In genomic region chr4:15162465-15163283, GRCh38 we compare ENCODE assay signal across 8 cellular contexts.
DNase-seq lines count a peak whose midpoint lies in the region; ATAC-seq, FAIRE-seq and TF ChIP-seq lines count a peak whose summit lies in the region.

No MANE protein-coding gene starts in this region.

- no peak overlapping the region for H3K9ac ChIP-seq in HepG2 (ENCODE audit: insufficient read depth, low read depth, low read length)

- TF ChIP-seq RAD21 in HepG2 (CRISPR knock-in tag; IDR thresholded peaks at IDR 0.05), result no peak

- no peak for TF ChIP-seq POLR2A in HepG2 (IDR thresholded peaks at IDR 0.05; ENCODE audit: insufficient read depth in 1 of 2, low read depth in 2 of 2, low read length in 2 of 2)

- H3K4me3 ChIP-seq in HepG2 (replicated peaks in 1 of 3; ENCODE audit: insufficient read depth in 1 of 3, low read depth in 2 of 3, low read length in 3 of 3), result no peak overlapping the region

- POLR2A ChIA-PET in WTC11 (lab: Charles Lee) (no interaction called here), HepG2 (lab: Yijun Ruan, JAX) (no interaction called here), T-cell (lab: Charles Lee) (no interaction called here)

- CTCF ChIA-PET in WTC11 (lab: Charles Lee) (interaction anchor here (0.5 to 1.5 kb wide), 3 partner anchors 161 to 1508 kb away, joined by 3 to 4 read pairs (median 3); no protein-coding TSS in a partner anchor), HepG2 (lab: Yijun Ruan, JAX; ENCODE audit: low intra/inter-chr PET ratio, low total read pairs) (interaction anchor here (1.6 kb wide), 1 partner anchor 119 kb away, joined by 4 read pairs; no protein-coding TSS in a partner anchor), T-cell (lab: Charles Lee) (no interaction called here)

- TF ChIP-seq CTCF in GM12872 (IDR thresholded peaks at IDR 0.05; ENCODE audit: insufficient read depth, low read depth, low read length) (peak; percentile 23; the same call in 1 of the 3 replicates), WTC11 (IDR thresholded peaks at IDR 0.05) (no peak), HepG2 (CRISPR knock-in tag; IDR thresholded peaks at IDR 0.05) (peak; percentile 17; the same call in 1 of the 2 replicates)

- peaks cover 17% of the 10 kb centered on the region for H3K4me1 ChIP-seq in HepG2 (ENCODE audit: insufficient read depth, low read length)

- 0 out of 2 replicates have a peak overlapping the region, but pooled peaks have one; percentile 10 for H3K4me3 Mint-ChIP-seq in WTC11
- no peak overlapping the region for H3K4me3 Mint-ChIP-seq in T-cell

- H3K9me3 Mint-ChIP-seq in WTC11, result peaks cover 3% of the 10 kb centered on the region
- H3K9me3 Mint-ChIP-seq in T-cell, result no peaks in the 10 kb centered on the region

- H3K4me1 Mint-ChIP-seq in WTC11 (peaks cover 46% of the 10 kb centered on the region), T-cell (no peaks in the 10 kb centered on the region)

- H2AFZ ChIP-seq in HepG2 (ENCODE audit: low read length), result no peak overlapping the region

- no peaks in the 10 kb centered on the region for H3K36me3 ChIP-seq in HepG2 (replicated peaks in 1 of 2; ENCODE audit: control insufficient read depth in 1 of 2, insufficient read depth in 2 of 2, low read length in 2 of 2)

- ATAC-seq in WTC11 (no peak), HepG2 (peak; percentile 54; the same call in 2 of the 3 replicates), T-cell (replicated peaks in 1 of 4) (no peak), GM21447 (IDR thresholded peaks at IDR 0.05; ENCODE audit: unreplicated experiment) (no peak)

- no peak for TF ChIP-seq EP300 in HepG2 (IDR thresholded peaks at IDR 0.05; ENCODE audit: low read depth in 2 of 2, low read length in 2 of 2)
- TF ChIP-seq EP300 in HepG2 (CRISPR knock-in tag; IDR thresholded peaks at IDR 0.05; ENCODE audit: borderline replicate concordance), result no peak

- no peak overlapping the region for H3K4me2 ChIP-seq in HepG2 (ENCODE audit: low read depth, low read length)

- H3K27me3 Mint-ChIP-seq in WTC11 (ENCODE audit: low read depth), result peaks cover 10% of the 10 kb centered on the region
- peaks cover 18 to 20% of the 10 kb centered on the region in 2 donors for H3K27me3 Mint-ChIP-seq in T-cell

- FAIRE-seq in HepG2 (lab: Jason Lieb, UNC), result no peak

- 8% methylated on average over 2 of the region's 2 CpGs for WGBS in HepG2 (ENCODE audit: low lambda C conversion rate)

- H3K9me3 ChIP-seq in HepG2 (ENCODE audit: low read length), result no peaks in the 10 kb centered on the region

- intact Hi-C loops in HepG2 (cut with micrococcal nuclease; ENCODE audit: unreplicated experiment), result loop anchor here (1.0 to 10.0 kb wide), 4 partner anchors 119 to 1508 kb away; no protein-coding TSS in a partner anchor

- H4K20me1 ChIP-seq in HepG2 (ENCODE audit: insufficient read depth, low read length), result no peaks in the 10 kb centered on the region

- H3K79me2 ChIP-seq in HepG2 (ENCODE audit: insufficient read depth, low read length), result no peaks in the 10 kb centered on the region

- H3K27ac ChIP-seq in HepG2 (ENCODE audit: extremely low read length, insufficient read depth, low read length), result no peak overlapping the region

- H3K36me3 Mint-ChIP-seq in WTC11 (no peaks in the 10 kb centered on the region), T-cell (no peaks in the 10 kb centered on the region)

- no TSS peak for BruUV-seq in HepG2 (replicated peaks; lab: Mats Ljungman, UMichigan)

- in situ Hi-C loops in HepG2 (cut with HindIII; ENCODE audit: extremely low pct_ligation_motif_present, low pct_unique_long_range_greater_than_20kb), result loop anchor here (25.0 kb wide), 1 partner anchor 1525 kb away; the partner anchor contains the start of gene BOD1L1

- H3K27ac Mint-ChIP-seq in WTC11 (no peak overlapping the region), T-cell (no peak overlapping the region)

- no peaks in the 10 kb centered on the region for H3K27me3 ChIP-seq in HepG2 (ENCODE audit: control insufficient read depth in 1 of 2, insufficient read depth in 2 of 2, low read length in 2 of 2)

- DNase-seq in HT-29 (ENCODE audit: low spot score), result peak; percentile 48
- DNase-seq in WTC11 (ENCODE audit: low spot score), result no peak
- peak; percentile 15 for DNase-seq in HepG2 (ENCODE audit: low spot score)
- no peak for DNase-seq in NCI-H1930 (lab: John Stamatoyannopoulos, UW)
- no peak for DNase-seq in T-cell
- no peak for DNase-seq in activated CD4-positive, alpha-beta T cell treated with anti-CD3 and anti-CD28 coated beads, Interleukin-2, amount 50 U/mL, for 48 hours

TF ChIP-seq in WTC11, 78 proteins besides CTCF, POLR2A, EP300 and RAD21:
- TF ChIP-seq KAT7 (CRISPR knock-in tag; IDR thresholded peaks at IDR 0.05; ENCODE audit: borderline replicate concordance), result no peak
- TF ChIP-seq ZNF671 (CRISPR knock-in tag; IDR thresholded peaks at IDR 0.05), result no peak
- TF ChIP-seq FOXJ3 (CRISPR knock-in tag; IDR thresholded peaks at IDR 0.05; ENCODE audit: borderline replicate concordance), result no peak
- no peak for TF ChIP-seq SMAD4 (CRISPR knock-in tag; IDR thresholded peaks at IDR 0.05)
- no peak for TF ChIP-seq ATF3 (CRISPR knock-in tag; conservative IDR thresholded peaks at IDR 0.05)
- TF ChIP-seq, protein P1, sequence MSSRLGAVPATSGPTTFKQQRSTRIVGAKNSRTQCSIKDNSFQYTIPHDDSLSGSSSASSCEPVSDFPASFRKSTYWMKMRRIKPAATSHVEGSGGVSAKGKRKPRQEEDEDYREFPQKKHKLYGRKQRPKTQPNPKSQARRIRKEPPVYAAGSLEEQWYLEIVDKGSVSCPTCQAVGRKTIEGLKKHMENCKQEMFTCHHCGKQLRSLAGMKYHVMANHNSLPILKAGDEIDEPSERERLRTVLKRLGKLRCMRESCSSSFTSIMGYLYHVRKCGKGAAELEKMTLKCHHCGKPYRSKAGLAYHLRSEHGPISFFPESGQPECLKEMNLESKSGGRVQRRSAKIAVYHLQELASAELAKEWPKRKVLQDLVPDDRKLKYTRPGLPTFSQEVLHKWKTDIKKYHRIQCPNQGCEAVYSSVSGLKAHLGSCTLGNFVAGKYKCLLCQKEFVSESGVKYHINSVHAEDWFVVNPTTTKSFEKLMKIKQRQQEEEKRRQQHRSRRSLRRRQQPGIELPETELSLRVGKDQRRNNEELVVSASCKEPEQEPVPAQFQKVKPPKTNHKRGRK (CRISPR knock-in tag; IDR thresholded peaks at IDR 0.05; ENCODE audit: borderline replicate concordance), result peak; percentile 99

TF ChIP-seq in HepG2, 621 proteins besides CTCF, POLR2A, EP300 and RAD21:
- TF ChIP-seq ARID5B (CRISPR knock-in tag; IDR thresholded peaks at IDR 0.05), result no peak
- peak; percentile 34; the same call in 1 of the 2 replicates for TF ChIP-seq SMC3 (IDR thresholded peaks at IDR 0.05; ENCODE audit: low read length)
- peak; percentile 23; the same call in 1 of the 2 replicates for TF ChIP-seq STAG1 (CRISPR knock-in tag; IDR thresholded peaks at IDR 0.05)

Comparison
In these comparisons a context has a peak if more than half of its experiments do, and no peak if none do; other contexts are left out.
1. DNase-seq: peak in HT-29 (single experiment) and HepG2 (single experiment); none in WTC11 (single experiment), NCI-H1930 (0 of 2), T-cell (0 of 34) and activated CD4-positive, alpha-beta T cell treated with anti-CD3 and anti-CD28 coated beads, Interleukin-2, amount 50 U/mL, for 48 hours (0 of 2).
2. CTCF ChIA-PET loops: an anchor here in WTC11 (0.5 to 1.5 kb wide) and HepG2 (1.6 kb wide); none called in T-cell.